1 cellular context compared by ENCODE assay signal in the genomic region with DNA sequence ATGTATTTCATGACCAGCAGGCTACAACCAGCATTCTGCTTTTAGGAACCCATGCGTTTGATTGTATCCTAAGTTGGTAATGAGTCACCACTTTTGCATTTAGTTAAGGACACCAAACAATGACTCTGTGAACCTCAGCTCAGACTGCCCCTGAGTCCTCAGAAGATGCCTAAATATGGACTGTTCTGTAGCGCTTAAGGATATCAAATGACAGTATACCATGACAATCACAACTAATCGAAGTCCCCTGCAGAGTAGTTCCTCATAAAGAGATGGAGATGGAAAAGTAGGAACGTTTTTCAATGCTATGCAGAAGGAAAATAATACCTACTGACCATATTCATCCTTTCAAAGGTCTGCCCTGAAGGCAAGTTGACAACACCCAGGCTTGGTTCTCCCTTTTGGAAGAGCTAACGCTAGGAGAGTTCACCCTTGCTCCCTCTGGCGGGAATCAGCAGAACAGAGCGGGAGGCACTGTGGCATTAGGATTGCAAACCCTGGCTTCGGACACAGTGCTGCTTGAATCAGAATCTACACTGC.
TF ChIP-seq lines count a peak whose summit lies in the region.

No MANE protein-coding gene starts in this region.

TF ChIP-seq in H1, 55 proteins besides CTCF, POLR2A, EP300 and RAD21:
- peak; percentile 45; the same call in 1 of the 2 replicates for TF ChIP-seq POLR2AphosphoS5 (IDR thresholded peaks at IDR 0.05; ENCODE audit: low read depth, low read length)
- TF ChIP-seq, protein P1, sequence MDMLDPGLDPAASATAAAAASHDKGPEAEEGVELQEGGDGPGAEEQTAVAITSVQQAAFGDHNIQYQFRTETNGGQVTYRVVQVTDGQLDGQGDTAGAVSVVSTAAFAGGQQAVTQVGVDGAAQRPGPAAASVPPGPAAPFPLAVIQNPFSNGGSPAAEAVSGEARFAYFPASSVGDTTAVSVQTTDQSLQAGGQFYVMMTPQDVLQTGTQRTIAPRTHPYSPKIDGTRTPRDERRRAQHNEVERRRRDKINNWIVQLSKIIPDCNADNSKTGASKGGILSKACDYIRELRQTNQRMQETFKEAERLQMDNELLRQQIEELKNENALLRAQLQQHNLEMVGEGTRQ (IDR thresholded peaks at IDR 0.05; ENCODE audit: low read length): no peak
- 0 out of 2 replicates have a peak, but pooled peaks have one; percentile 37 for TF ChIP-seq YY1 (IDR thresholded peaks at IDR 0.05; ENCODE audit: low read depth, low read length)
- no peak for TF ChIP-seq BRCA1 (IDR thresholded peaks at IDR 0.05; ENCODE audit: low read depth, low read length)
- no peak for TF ChIP-seq HDAC2 (IDR thresholded peaks at IDR 0.05; ENCODE audit: borderline replicate concordance in 1 of 2, low read depth in 2 of 2, low read length in 2 of 2)
- TF ChIP-seq RXRA (IDR thresholded peaks at IDR 0.05; ENCODE audit: insufficient read depth, low read depth, low read length): no peak
- no peak for TF ChIP-seq KDM5A (IDR thresholded peaks at IDR 0.05; ENCODE audit: low read length)
- TF ChIP-seq SAP30 (IDR thresholded peaks at IDR 0.05; ENCODE audit: insufficient read depth, insufficient replicate concordance, low read length): no peak
- peak; percentile 80 for TF ChIP-seq SRF (IDR thresholded peaks at IDR 0.05; ENCODE audit: low read depth, low read length)
- peak; percentile 79; the same call in 1 of the 2 replicates for TF ChIP-seq JUND (IDR thresholded peaks at IDR 0.05; ENCODE audit: low read length)
- TF ChIP-seq, protein P2, sequence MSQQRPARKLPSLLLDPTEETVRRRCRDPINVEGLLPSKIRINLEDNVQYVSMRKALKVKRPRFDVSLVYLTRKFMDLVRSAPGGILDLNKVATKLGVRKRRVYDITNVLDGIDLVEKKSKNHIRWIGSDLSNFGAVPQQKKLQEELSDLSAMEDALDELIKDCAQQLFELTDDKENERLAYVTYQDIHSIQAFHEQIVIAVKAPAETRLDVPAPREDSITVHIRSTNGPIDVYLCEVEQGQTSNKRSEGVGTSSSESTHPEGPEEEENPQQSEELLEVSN (IDR thresholded peaks at IDR 0.05): peak; percentile 11; the same call in 1 of the 2 replicates
- TF ChIP-seq SP2 (IDR thresholded peaks at IDR 0.05; ENCODE audit: low read length): no peak
- no peak for TF ChIP-seq GTF2F1 (IDR thresholded peaks at IDR 0.05; ENCODE audit: borderline replicate concordance, low read depth, low read length)
- no peak for TF ChIP-seq SIRT6 (IDR thresholded peaks at IDR 0.05; ENCODE audit: low read length)
- no peak for TF ChIP-seq HDAC6 (IDR thresholded peaks at IDR 0.05; ENCODE audit: low read depth, low read length)
- TF ChIP-seq, protein P3, sequence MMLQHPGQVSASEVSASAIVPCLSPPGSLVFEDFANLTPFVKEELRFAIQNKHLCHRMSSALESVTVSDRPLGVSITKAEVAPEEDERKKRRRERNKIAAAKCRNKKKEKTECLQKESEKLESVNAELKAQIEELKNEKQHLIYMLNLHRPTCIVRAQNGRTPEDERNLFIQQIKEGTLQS (IDR thresholded peaks at IDR 0.05; ENCODE audit: insufficient read depth, low read depth, low read length): no peak
- no peak for TF ChIP-seq RFX5 (IDR thresholded peaks at IDR 0.05; ENCODE audit: borderline replicate concordance, low read depth, low read length)
